Comparison of ENCODE assay signal across 11 cellular contexts in the genomic region with DNA sequence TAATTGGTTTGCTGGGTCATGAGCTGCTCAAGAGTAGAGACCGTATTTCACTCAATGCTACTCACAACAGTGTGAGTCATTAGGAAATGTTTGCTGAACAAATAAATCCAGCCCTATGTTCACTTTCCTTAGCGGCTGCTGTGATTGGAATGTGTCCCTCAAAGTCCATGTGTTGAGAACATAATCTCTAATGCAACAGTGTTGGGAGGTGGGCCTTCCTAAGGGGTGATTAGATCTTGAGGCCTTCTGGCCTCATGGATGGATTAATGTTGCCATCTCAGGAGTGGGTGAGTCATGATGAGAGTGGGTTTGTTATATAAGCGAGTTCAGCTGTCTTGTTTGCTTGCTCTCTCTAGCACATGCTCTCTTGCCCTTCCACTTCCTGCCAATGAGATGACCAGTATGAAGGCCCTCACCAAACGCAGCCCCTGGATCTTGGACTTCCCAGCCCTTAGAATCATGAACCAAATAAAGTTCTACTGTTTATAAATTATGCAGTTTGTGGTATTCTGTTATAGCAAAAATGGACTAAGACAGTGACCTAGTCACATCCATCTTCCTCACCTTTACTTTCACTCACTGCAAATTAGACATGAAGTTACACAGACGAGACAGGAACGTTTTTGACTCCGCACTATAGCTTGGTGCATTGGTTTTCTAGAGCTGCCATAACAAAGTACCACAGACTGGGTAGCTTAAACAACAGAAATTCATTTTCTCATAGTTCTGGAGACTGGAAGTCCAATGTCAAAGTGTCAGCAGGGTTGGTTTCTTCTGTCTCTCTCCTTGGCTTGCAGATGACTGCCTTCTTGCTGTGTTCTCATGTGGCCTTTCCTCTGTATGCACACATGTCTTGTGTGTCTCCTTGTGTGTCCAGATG. TPM values are rescaled to one million over a fixed set of nuclear protein-coding genes. Genes with fewer than 3 reads are reported as not detected.
DNase-seq lines count a peak whose midpoint lies in the region; ATAC-seq, FAIRE-seq and TF ChIP-seq lines count a peak whose summit lies in the region.
"Had no signal": no experiment of that assay in that cellular context is flagged by ENCODE, and none has a peak within 500 bp of the region (broad histone marks: within the 10 kb centered on the region; RNA-seq: fewer than 3 reads in every experiment).

No MANE protein-coding gene starts in this region.

- H3K9me3 ChIP-seq in CD8-positive, alpha-beta T cell (ENCODE audit: low read length), result no peaks in the 10 kb centered on the region

- DNase-seq in G401 (ENCODE audit: low spot score), result peak; percentile 53
- peak; percentile 25 for DNase-seq in NCI-H2029 (lab: John Stamatoyannopoulos, UW)
- DNase-seq in bronchial epithelial cell (ENCODE audit: low read depth), result peak; percentile 89
- peak; percentile 34 for DNase-seq in mucosa of gallbladder (ENCODE audit: low spot score)
- DNase-seq in activated gamma-delta T cell (lab: John Stamatoyannopoulos, UW), result no peak
- no peak for DNase-seq in CD8-positive, alpha-beta T cell
- no peak for DNase-seq in COLO829 (ENCODE audit: low spot score)
- DNase-seq: activated T-cell treated with anti-CD3 and anti-CD28 coated beads, Interleukin-2, amount 50 U/mL, for 72 hours; cerebellar nuclear complex; midbrain had no signal

- no peaks in the 10 kb centered on the region for H3K9me3 Mint-ChIP-seq in CD8-positive, alpha-beta T cell
- H3K9me3 Mint-ChIP-seq: activated T-cell treated with anti-CD3 and anti-CD28 coated beads, Interleukin-2, amount 50 U/mL, for 72 hours had no signal

- peak; percentile 73 for FAIRE-seq in bronchial epithelial cell (lab: Jason Lieb, UNC)

- in situ Hi-C loops in G401 (cut with HindIII; ENCODE audit: low sequenced_read_pairs), result no loop called here

- no peak overlapping the region for H3K4me3 ChIP-seq in bronchial epithelial cell (ENCODE audit: low read depth, low read length)
- no peak overlapping the region for H3K4me3 ChIP-seq in CD8-positive, alpha-beta T cell (ENCODE audit: low read depth, low read length)

- no peaks in the 10 kb centered on the region for H3K36me3 ChIP-seq in bronchial epithelial cell (ENCODE audit: control insufficient read depth, insufficient read depth, low read length)
- H3K36me3 ChIP-seq in CD8-positive, alpha-beta T cell (ENCODE audit: insufficient read depth, low read length), result no peaks in the 10 kb centered on the region

- H3K27ac ChIP-seq in CD8-positive, alpha-beta T cell (ENCODE audit: low read depth, low read length), result no peak overlapping the region

- H3K4me1 Mint-ChIP-seq in CD8-positive, alpha-beta T cell (ENCODE audit: low read depth), result no peaks in the 10 kb centered on the region

- TF ChIP-seq CTCF in bronchial epithelial cell (IDR thresholded peaks at IDR 0.05; ENCODE audit: insufficient read depth, low read length, severe bottlenecking), result no peak
- no peak for TF ChIP-seq CTCF in CD8-positive, alpha-beta T cell (IDR thresholded peaks at IDR 0.05)

- H3K27me3 ChIP-seq in bronchial epithelial cell (ENCODE audit: control insufficient read depth, insufficient read depth, low read length), result no peaks in the 10 kb centered on the region
- no peaks in the 10 kb centered on the region for H3K27me3 ChIP-seq in CD8-positive, alpha-beta T cell (ENCODE audit: insufficient read depth, low read length)

- no peaks in the 10 kb centered on the region for H3K4me1 ChIP-seq in CD8-positive, alpha-beta T cell (ENCODE audit: insufficient read depth, low read length)

- H3K27ac Mint-ChIP-seq in CD8-positive, alpha-beta T cell, result no peak overlapping the region
- H3K27ac Mint-ChIP-seq: activated T-cell treated with anti-CD3 and anti-CD28 coated beads, Interleukin-2, amount 50 U/mL, for 72 hours had no signal

- H3K27me3 Mint-ChIP-seq in CD8-positive, alpha-beta T cell (ENCODE audit: low read depth), result peaks cover 9% of the 10 kb centered on the region

- intact Hi-C loops in CD8-positive, alpha-beta T cell (cut with DNase I, micrococcal nuclease), result no loop called here

- CTCF ChIA-PET in CD8-positive, alpha-beta T cell (lab: Charles Lee), result interaction anchor here (1.6 to 5.7 kb wide), 2 partner anchors 8 to 151 kb away, joined by 6 to 23 read pairs; a partner anchor contains a TSS

- no peak overlapping the region for H3K4me3 Mint-ChIP-seq in CD8-positive, alpha-beta T cell
- H3K4me3 Mint-ChIP-seq: activated T-cell treated with anti-CD3 and anti-CD28 coated beads, Interleukin-2, amount 50 U/mL, for 72 hours had no signal

- no peak for ATAC-seq in CD8-positive, alpha-beta T cell
- ATAC-seq in HG02852 (IDR thresholded peaks at IDR 0.05; ENCODE audit: unreplicated experiment), result no peak

- POLR2A ChIA-PET in CD8-positive, alpha-beta T cell (lab: Charles Lee), result no interaction called here

- H3K36me3 Mint-ChIP-seq in CD8-positive, alpha-beta T cell, result no peaks in the 10 kb centered on the region

RNA-seq across cellular contexts. Expression of a gene that starts 50.9 kb away (rescaled TPM):
- total RNA-seq in G401 (2014; rRNA removed; shearing (Covaris generic)), result 247 and 301 TPM in 2 replicates
- total RNA-seq in bronchial epithelial cell (12.1 and 21.5 TPM in 2 replicates), mucosa of gallbladder (6.0 TPM)
- total RNA-seq in CD8-positive, alpha-beta T cell, result 10 to 100 TPM; 21.0 to 21.6 TPM

Comparison
In these comparisons a context has a peak if more than half of its experiments do, and no peak if none do; other contexts are left out.
1. DNase-seq: peak in G401 (single experiment), NCI-H2029 (single experiment), bronchial epithelial cell (single experiment) and mucosa of gallbladder (single experiment); none in activated gamma-delta T cell (single experiment), CD8-positive, alpha-beta T cell (0 of 7) and COLO829 (single experiment).
2. RNA of a gene that starts 50.9 kb away (total RNA-seq): 247 to 301 TPM in G401; 21.0 to 21.6 TPM in CD8-positive, alpha-beta T cell, 12.1 to 21.5 TPM in bronchial epithelial cell and 6.0 TPM in mucosa of gallbladder (single experiment); every median in the first group is over 10 times any median in the second.